1 cellular context compared by ENCODE assay signal in genomic region chr1:199291022-199291740, GRCh38.
A peak's percentile ranks its signal among the peaks of the same experiment; 100 is the strongest.
TF ChIP-seq lines count a peak whose summit lies in the region.

No MANE protein-coding gene starts in this region.

TF ChIP-seq in SK-N-SH, 30 proteins besides CTCF, POLR2A, EP300 and RAD21 (continued from another document):
- TF ChIP-seq CHD2 (IDR thresholded peaks at IDR 0.05; ENCODE audit: low read length, partially characterized antibody), result peak; percentile 35
